In genomic region chr19:14021474-14021873, GRCh38 we compare ENCODE assay signal across 1 cellular context.
TF ChIP-seq lines count a peak whose summit lies in the region.

No MANE protein-coding gene starts in this region.

TF ChIP-seq in HCT116, 20 proteins besides CTCF, POLR2A, EP300 and RAD21:
- TF ChIP-seq ZFX (IDR thresholded peaks at IDR 0.05) = no peak
- no peak for TF ChIP-seq ZBTB33 (IDR thresholded peaks at IDR 0.05; ENCODE audit: extremely low read depth, insufficient replicate concordance, low read length)
- TF ChIP-seq EZH2phosphoT487 (IDR thresholded peaks at IDR 0.05; ENCODE audit: borderline replicate concordance) = no peak
- TF ChIP-seq SRF (IDR thresholded peaks at IDR 0.05; ENCODE audit: low read depth) = no peak
- no peak for TF ChIP-seq ZNF274 (IDR thresholded peaks at IDR 0.05; ENCODE audit: low read depth, low read length)
- no peak for TF ChIP-seq FOSL1 (IDR thresholded peaks at IDR 0.05; ENCODE audit: low read depth)
- TF ChIP-seq TCF7L2 (IDR thresholded peaks at IDR 0.05; ENCODE audit: borderline replicate concordance, extremely low read depth, insufficient read depth, insufficient read length) = no peak
- no peak for TF ChIP-seq ELF1 (IDR thresholded peaks at IDR 0.05; ENCODE audit: borderline replicate concordance, low read depth)
- TF ChIP-seq POLR2AphosphoS5 (IDR thresholded peaks at IDR 0.05; ENCODE audit: low read depth, low read length) = no peak
- TF ChIP-seq MAX (IDR thresholded peaks at IDR 0.05) = no peak
- no peak for TF ChIP-seq ATF3 (IDR thresholded peaks at IDR 0.05)
- no peak for TF ChIP-seq EZH2 (IDR thresholded peaks at IDR 0.05)
- TF ChIP-seq REST (IDR thresholded peaks at IDR 0.05; ENCODE audit: low read depth) = no peak
- TF ChIP-seq YY1 (IDR thresholded peaks at IDR 0.05; ENCODE audit: extremely low read depth, insufficient replicate concordance, low read depth, low read length) = no peak
- no peak for TF ChIP-seq SP1 (IDR thresholded peaks at IDR 0.05; ENCODE audit: low read depth)
- TF ChIP-seq CEBPB (IDR thresholded peaks at IDR 0.05; ENCODE audit: low read depth) = no peak
- no peak for TF ChIP-seq JUND (IDR thresholded peaks at IDR 0.05)
- TF ChIP-seq CBX3 (IDR thresholded peaks at IDR 0.05; ENCODE audit: low read depth) = no peak
- no peak for TF ChIP-seq SIN3A (IDR thresholded peaks at IDR 0.05; ENCODE audit: low read depth)
- no peak for TF ChIP-seq EGR1 (IDR thresholded peaks at IDR 0.05; ENCODE audit: low read depth)
